11 cellular contexts compared by ENCODE assay signal in the genomic region with DNA sequence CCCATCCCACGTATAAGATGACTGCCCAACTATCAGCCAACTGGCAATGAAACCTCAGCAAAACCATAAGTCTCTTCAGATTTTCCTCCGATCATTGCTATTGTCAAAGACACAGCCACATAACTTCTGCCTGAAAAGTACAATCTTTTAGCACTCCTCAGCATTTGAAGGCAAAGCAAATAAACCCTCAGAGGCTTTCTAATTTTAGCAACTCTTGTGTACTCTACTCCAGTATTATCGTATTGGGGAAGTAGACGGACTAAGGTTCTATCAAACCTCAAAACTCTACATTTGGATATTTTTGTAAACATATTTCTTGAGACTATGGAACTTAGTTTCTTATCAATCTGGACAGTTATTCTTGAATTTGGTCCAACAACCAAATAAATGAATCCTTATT.
"Had no signal": no experiment of that assay in that cellular context is flagged by ENCODE, and none has a peak within 500 bp of the region (broad histone marks: within the 10 kb centered on the region; RNA-seq: fewer than 3 reads in every experiment).

No MANE protein-coding gene starts in this region.

- DNase-seq: H7, HFFc6, IMR-90, KG1 had no signal

- H2AFZ ChIP-seq: GM23338 had no signal

- H3K36me3 ChIP-seq: HAP-1 had no signal

- FAIRE-seq: H1, HepG2, K562 had no signal

- H3K27ac ChIP-seq: HL-60 had no signal

- H3K9me3 ChIP-seq: HAP-1 had no signal

- H3K27ac Mint-ChIP-seq: GM23338, HFFc6 had no signal

- H3K4me1 ChIP-seq: HAP-1 had no signal

- ATAC-seq: GM23338, HCT116, HepG2, K562 had no signal

- H3K4me2 ChIP-seq: GM23338 had no signal

- H3K4me3 Mint-ChIP-seq: GM23338, HFFc6 had no signal

- H3K9me3 Mint-ChIP-seq: GM23338 had no signal

- H3K4me3 ChIP-seq: GM23338, HAP-1, K562 had no signal

- H3K4me1 Mint-ChIP-seq: GM23338 had no signal
